8 cellular contexts compared by ENCODE assay signal in the genomic region with DNA sequence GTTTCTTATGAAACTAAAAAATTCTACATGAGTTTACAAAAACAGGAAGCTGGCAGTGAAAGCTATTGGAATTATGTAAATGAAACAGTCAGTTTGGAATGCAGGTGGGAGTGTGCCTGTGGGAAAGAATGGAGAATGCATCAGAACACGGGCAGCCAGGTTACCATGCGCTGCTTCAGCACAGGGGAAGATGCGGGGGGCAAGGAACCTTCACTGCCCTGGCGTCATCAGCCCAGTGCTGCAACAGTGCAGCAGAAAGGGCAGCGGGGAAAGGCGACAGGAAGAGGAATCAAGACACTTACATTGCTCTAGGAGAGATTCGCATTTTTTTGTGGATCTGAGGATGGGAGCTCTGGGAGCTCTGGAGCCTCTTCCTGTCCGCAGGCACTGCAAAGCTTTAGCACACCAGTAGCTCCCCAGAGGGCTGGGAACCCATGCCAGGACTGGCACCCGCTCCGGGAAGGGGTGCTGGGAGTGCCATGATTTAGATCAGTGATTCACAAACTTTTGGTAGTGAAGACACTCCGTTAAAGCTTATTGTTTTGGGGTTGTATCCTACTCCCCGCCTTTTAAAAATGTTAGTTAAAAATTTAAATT.
DNase-seq lines count a peak whose midpoint lies in the region; ATAC-seq and TF ChIP-seq lines count a peak whose summit lies in the region.

No MANE protein-coding gene starts in this region.

- TF ChIP-seq CTCF in AG10803 (conservative IDR thresholded peaks at IDR 0.05; ENCODE audit: low read length) (no peak), WI38 (IDR thresholded peaks at IDR 0.05; ENCODE audit: low read depth, low read length) (no peak), foreskin fibroblast (IDR thresholded peaks at IDR 0.05; ENCODE audit: low read depth, low read length) (no peak), gastrocnemius medialis (IDR thresholded peaks at IDR 0.05 in 4 of 5, conservative IDR thresholded peaks at IDR 0.05 in 1 of 5) (no peak)

- H3K4me1 ChIP-seq in gastrocnemius medialis, result peaks cover 17 to 27% of the 10 kb centered on the region in 2 donors

- no peak for TF ChIP-seq POLR2A in gastrocnemius medialis (IDR thresholded peaks at IDR 0.05)

- ATAC-seq in gastrocnemius medialis, result no peak

- intact Hi-C loops in gastrocnemius medialis (cut with DNase I; ENCODE audit: low total_unique reads), result no loop called here

- in situ Hi-C loops in gastrocnemius medialis (cut with MboI; ENCODE audit: low sequenced_read_pairs in 4 of 4), result no loop called here

- H3K36me3 ChIP-seq in gastrocnemius medialis, result no peaks in the 10 kb centered on the region

- H3K9me3 ChIP-seq in gastrocnemius medialis, result no peaks in the 10 kb centered on the region

- no peaks in the 10 kb centered on the region for H3K27me3 ChIP-seq in gastrocnemius medialis

- peak overlapping the region in 3 of 4 donors; percentile 24 to 58 (median 36) for H3K27ac ChIP-seq in gastrocnemius medialis

- H3K4me3 ChIP-seq in AG10803 (ENCODE audit: low read length), result no peak overlapping the region
- peak overlapping the region; percentile 4; the same call in 1 of the 2 replicates for H3K4me3 ChIP-seq in WI38 (ENCODE audit: low read depth, low read length)
- H3K4me3 ChIP-seq in foreskin fibroblast (ENCODE audit: low read depth in 1 of 2, low read length in 2 of 2), result no peak overlapping the region
- no peak overlapping the region for H3K4me3 ChIP-seq in gastrocnemius medialis

- DNase-seq in AG10803 (ENCODE audit: low read depth) (peak; percentile 69), HCEC 1CT (peak; percentile 83), foreskin fibroblast (peak; percentile 38 to 54), gastrocnemius medialis (no peak), COLO829 (ENCODE audit: low spot score) (no peak), CD1c-positive myeloid dendritic cell (ENCODE audit: extremely low spot score) (no peak), DMS114 treated with DMSO at 0.1 percent for 48 hours (lab: John Stamatoyannopoulos, UW; ENCODE audit: unreplicated experiment) (no peak)

Comparison
In these comparisons a context has a peak if more than half of its experiments do, and no peak if none do; other contexts are left out.
1. DNase-seq: peak in AG10803 (single experiment), HCEC 1CT (single experiment) and foreskin fibroblast (2 of 2); none in gastrocnemius medialis (0 of 2), COLO829 (single experiment), CD1c-positive myeloid dendritic cell (single experiment) and DMS114 treated with DMSO at 0.1 percent for 48 hours (single experiment).